In genomic region chr16:20897253-20897896, GRCh38 we compare ENCODE assay signal across 9 cellular contexts. TPM values are rescaled to one million over a fixed set of nuclear protein-coding genes. Genes with fewer than 3 reads are reported as not detected.
A peak's percentile ranks its signal among the peaks of the same experiment; 100 is the strongest.
DNase-seq lines count a peak whose midpoint lies in the region; ATAC-seq and TF ChIP-seq lines count a peak whose summit lies in the region.
"Had no signal": no experiment of that assay in that cellular context is flagged by ENCODE, and none has a peak within 500 bp of the region (broad histone marks: within the 10 kb centered on the region; RNA-seq: fewer than 3 reads in every experiment).

No MANE protein-coding gene starts in this region.

- in situ Hi-C loops in astrocyte of the spinal cord (cut with HindIII; ENCODE audit: low sequenced_read_pairs): no loop called here

- H3K27ac ChIP-seq in left ventricle myocardium inferior (replicated peaks) (peak overlapping the region; percentile 0), right cardiac atrium (ENCODE audit: low read length) (no peak overlapping the region), vagina (peak overlapping the region; percentile 37)

- intact Hi-C loops in left ventricle myocardium inferior (cut with micrococcal nuclease): no loop called here
- intact Hi-C loops in right cardiac atrium (cut with DNase I): no loop called here
- intact Hi-C loops in vagina (cut with DNase I): no loop called here

- H3K4me3 ChIP-seq in left ventricle myocardium inferior: no peak overlapping the region
- H3K4me3 ChIP-seq in right cardiac atrium (ENCODE audit: low read length): no peak overlapping the region
- H3K4me3 ChIP-seq in astrocyte of the spinal cord (ENCODE audit: low read depth, low read length): peak overlapping the region; percentile 96
- H3K4me3 ChIP-seq in vagina: no peak overlapping the region

- H3K27me3 ChIP-seq in left ventricle myocardium inferior (ENCODE audit: low read depth) (no peaks in the 10 kb centered on the region), right cardiac atrium (ENCODE audit: control insufficient read depth, insufficient read depth) (no peaks in the 10 kb centered on the region), vagina (no peaks in the 10 kb centered on the region)

- ATAC-seq in right cardiac atrium (no peak), left lobe of liver (no peak), GM21825 (IDR thresholded peaks at IDR 0.05; ENCODE audit: unreplicated experiment) (no peak)

- WGBS in right cardiac atrium: 82% methylated on average over 4 of the region's 4 CpGs

- TF ChIP-seq POLR2A in vagina (IDR thresholded peaks at IDR 0.05): no peak

- H3K9me3 ChIP-seq in left ventricle myocardium inferior (replicated peaks): no peaks in the 10 kb centered on the region
- no peaks in the 10 kb centered on the region for H3K9me3 ChIP-seq in right cardiac atrium (ENCODE audit: control insufficient read depth, low read length)
- H3K9me3 ChIP-seq in vagina: no peaks in the 10 kb centered on the region

- TF ChIP-seq CTCF in left ventricle myocardium inferior (IDR thresholded peaks at IDR 0.05; ENCODE audit: borderline replicate concordance): no peak
- no peak for TF ChIP-seq CTCF in astrocyte of the spinal cord (IDR thresholded peaks at IDR 0.05; ENCODE audit: low read depth, low read length)
- no peak for TF ChIP-seq CTCF in vagina (IDR thresholded peaks at IDR 0.05)

- H3K4me1 ChIP-seq in left ventricle myocardium inferior (peaks cover 83% of the 10 kb centered on the region), right cardiac atrium (ENCODE audit: control insufficient read depth, insufficient read depth, low read length) (peaks cover 14% of the 10 kb centered on the region), vagina (peaks cover 40% of the 10 kb centered on the region)

- H3K36me3 ChIP-seq in left ventricle myocardium inferior: peaks cover 29% of the 10 kb centered on the region
- peaks cover 0 to 12% of the 10 kb centered on the region in 2 donors for H3K36me3 ChIP-seq in vagina

- DNase-seq in left ventricle myocardium inferior (no peak), right cardiac atrium (no peak), astrocyte of the spinal cord (ENCODE audit: low read depth, low spot score) (peak; percentile 45), left lobe of liver (ENCODE audit: low spot score) (peak; percentile 51), vagina (ENCODE audit: extremely low spot score in 2 of 2) (no peak), germinal center (ENCODE audit: low spot score) (no peak), NCI-H69 (lab: John Stamatoyannopoulos, UW) (no peak)
- DNase-seq: amygdala had no signal

RNA-seq across cellular contexts. Expression of gene DCUN1D3, which starts 2.8 kb away (rescaled TPM):
- total RNA-seq in left ventricle myocardium inferior (9.8 TPM), right cardiac atrium (10 to 100 TPM in 3 of 4 donors, 1 to 10 TPM in 1; 8.6 to 20.2 (median 11.0) TPM), left lobe of liver (15.0 TPM), vagina (19.2 TPM)
- 4.7 TPM for polyA plus RNA-seq in right cardiac atrium

RNA-seq across cellular contexts. Expression of gene LYRM1, which starts 3.2 kb away (rescaled TPM):
- total RNA-seq in left ventricle myocardium inferior (45.4 TPM), right cardiac atrium (10 to 100 TPM; 29.5 to 36.4 (median 35.5) TPM), left lobe of liver (33.9 TPM), vagina (23.6 TPM)
- polyA plus RNA-seq in right cardiac atrium: 54.8 TPM

Comparison
In these comparisons a context has a peak if more than half of its experiments do, and no peak if none do; other contexts are left out.
1. DNase-seq: peak in astrocyte of the spinal cord (single experiment) and left lobe of liver (single experiment); none in left ventricle myocardium inferior (single experiment), right cardiac atrium (0 of 3), vagina (0 of 2), germinal center (single experiment) and NCI-H69 (single experiment).